Comparison of ENCODE assay signal across 1 cellular context in genomic region chr19:3108775-3109174, GRCh38.
TF ChIP-seq lines count a peak whose summit lies in the region.

No MANE protein-coding gene starts in this region.

TF ChIP-seq in WTC11, 78 proteins besides CTCF, POLR2A, EP300 and RAD21 (continued from another document):
- TF ChIP-seq, protein P1, sequence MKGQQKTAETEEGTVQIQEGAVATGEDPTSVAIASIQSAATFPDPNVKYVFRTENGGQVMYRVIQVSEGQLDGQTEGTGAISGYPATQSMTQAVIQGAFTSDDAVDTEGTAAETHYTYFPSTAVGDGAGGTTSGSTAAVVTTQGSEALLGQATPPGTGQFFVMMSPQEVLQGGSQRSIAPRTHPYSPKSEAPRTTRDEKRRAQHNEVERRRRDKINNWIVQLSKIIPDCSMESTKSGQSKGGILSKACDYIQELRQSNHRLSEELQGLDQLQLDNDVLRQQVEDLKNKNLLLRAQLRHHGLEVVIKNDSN (CRISPR knock-in tag; IDR thresholded peaks at IDR 0.05) = peak; percentile 78
- TF ChIP-seq SOX15 (CRISPR knock-in tag; IDR thresholded peaks at IDR 0.05) (no peak), CREB1 (CRISPR knock-in tag; IDR thresholded peaks at IDR 0.05) (no peak), FOXJ3 (CRISPR knock-in tag; IDR thresholded peaks at IDR 0.05; ENCODE audit: borderline replicate concordance) (no peak)
